ENCODE assay signal across 8 cellular contexts in genomic region chr14:104150201-104151027, GRCh38. TPM values are rescaled to one million over a fixed set of nuclear protein-coding genes. Genes with fewer than 3 reads are reported as not detected.
A peak's percentile ranks its signal among the peaks of the same experiment; 100 is the strongest.
DNase-seq lines count a peak whose midpoint lies in the region; ATAC-seq and TF ChIP-seq lines count a peak whose summit lies in the region.
"Had no signal": no experiment of that assay in that cellular context is flagged by ENCODE, and none has a peak within 500 bp of the region (broad histone marks: within the 10 kb centered on the region; RNA-seq: fewer than 3 reads in every experiment).

No MANE protein-coding gene starts in this region.

- in situ Hi-C loops in GM13977 (cut with MboI; ENCODE audit: low pct_unique_long_range_greater_than_20kb, low sequenced_read_pairs, unreplicated experiment): no loop called here

- POLR2A ChIA-PET in T-cell (lab: Charles Lee): no interaction called here

- no peak for DNase-seq in GM13977 (ENCODE audit: low spot score)
- peak; percentile 79 for DNase-seq in NCI-H510A treated with DMSO at 0.1 percent for 48 hours (lab: John Stamatoyannopoulos, UW)
- DNase-seq in fibroblast of mammary gland (ENCODE audit: low read depth): peak; percentile 52
- DNase-seq in putamen (ENCODE audit: low spot score): peak; percentile 20
- DNase-seq in T-cell: no peak

- H3K4me1 Mint-ChIP-seq in activated T-helper 17 cell treated with anti-CD3 and anti-CD28 coated beads, Interleukin-2, amount 50 U/mL, for 72 hours: no peaks in the 10 kb centered on the region
- H3K4me1 Mint-ChIP-seq in T-cell: no peaks in the 10 kb centered on the region

- H3K27ac Mint-ChIP-seq in activated T-helper 17 cell treated with anti-CD3 and anti-CD28 coated beads, Interleukin-2, amount 50 U/mL, for 72 hours: no peak overlapping the region
- H3K27ac Mint-ChIP-seq in T-cell: no peak overlapping the region

- CTCF ChIA-PET in T-cell (lab: Charles Lee): no interaction called here

- H3K9me3 Mint-ChIP-seq in activated T-helper 17 cell treated with anti-CD3 and anti-CD28 coated beads, Interleukin-2, amount 50 U/mL, for 72 hours: no peaks in the 10 kb centered on the region
- no peaks in the 10 kb centered on the region for H3K9me3 Mint-ChIP-seq in T-cell

- no peaks in the 10 kb centered on the region for H3K36me3 Mint-ChIP-seq in activated T-helper 17 cell treated with anti-CD3 and anti-CD28 coated beads, Interleukin-2, amount 50 U/mL, for 72 hours (ENCODE audit: low read depth)
- H3K36me3 Mint-ChIP-seq in T-cell: no peaks in the 10 kb centered on the region

- no peak overlapping the region for H3K4me3 ChIP-seq in fibroblast of mammary gland (ENCODE audit: control insufficient read depth, low read depth, low read length)

- H3K4me3 Mint-ChIP-seq in activated T-helper 17 cell treated with anti-CD3 and anti-CD28 coated beads, Interleukin-2, amount 50 U/mL, for 72 hours: no peak overlapping the region
- H3K4me3 Mint-ChIP-seq in T-cell: no peak overlapping the region

- TF ChIP-seq CTCF in GM13977 (IDR thresholded peaks at IDR 0.05; ENCODE audit: extremely low read depth, insufficient read depth, missing control alignments): peak; percentile 26
- TF ChIP-seq CTCF in fibroblast of mammary gland (conservative IDR thresholded peaks at IDR 0.05; ENCODE audit: control insufficient read depth, insufficient read depth, low read depth, low read length): peak; percentile 29

- no peak for ATAC-seq in activated T-helper 17 cell treated with anti-CD3 and anti-CD28 coated beads, Interleukin-2, amount 50 U/mL, for 72 hours (replicated peaks)
- ATAC-seq in HG03342 (IDR thresholded peaks at IDR 0.05; ENCODE audit: unreplicated experiment) (no peak), T-cell (replicated peaks in 1 of 4) (no peak)

- peaks cover 4% of the 10 kb centered on the region for H3K27me3 Mint-ChIP-seq in activated T-helper 17 cell treated with anti-CD3 and anti-CD28 coated beads, Interleukin-2, amount 50 U/mL, for 72 hours
- H3K27me3 Mint-ChIP-seq in T-cell: peaks cover 3 to 11% of the 10 kb centered on the region in 2 donors

RNA-seq across cellular contexts. Expression of gene KIF26A, which starts 12.0 kb away (rescaled TPM):
- 1 to 10 TPM; 1.1 to 1.6 TPM for total RNA-seq in activated T-helper 17 cell treated with anti-CD3 and anti-CD28 coated beads, Interleukin-2, amount 50 U/mL, for 72 hours
- 1 to 10 TPM in 1 of 5 donors, under 1 TPM in 4; 0.07 to 1.6 (median 0.44) TPM for total RNA-seq in T-cell
- total RNA-seq: RPMI7951 had no signal

Comparison
In these comparisons a context has a peak if more than half of its experiments do, and no peak if none do; other contexts are left out.
1. DNase-seq: peak in NCI-H510A treated with DMSO at 0.1 percent for 48 hours (single experiment), fibroblast of mammary gland (single experiment) and putamen (single experiment); none in GM13977 (single experiment) and T-cell (0 of 34).